ENCODE assay signal across 8 cellular contexts in the genomic region with DNA sequence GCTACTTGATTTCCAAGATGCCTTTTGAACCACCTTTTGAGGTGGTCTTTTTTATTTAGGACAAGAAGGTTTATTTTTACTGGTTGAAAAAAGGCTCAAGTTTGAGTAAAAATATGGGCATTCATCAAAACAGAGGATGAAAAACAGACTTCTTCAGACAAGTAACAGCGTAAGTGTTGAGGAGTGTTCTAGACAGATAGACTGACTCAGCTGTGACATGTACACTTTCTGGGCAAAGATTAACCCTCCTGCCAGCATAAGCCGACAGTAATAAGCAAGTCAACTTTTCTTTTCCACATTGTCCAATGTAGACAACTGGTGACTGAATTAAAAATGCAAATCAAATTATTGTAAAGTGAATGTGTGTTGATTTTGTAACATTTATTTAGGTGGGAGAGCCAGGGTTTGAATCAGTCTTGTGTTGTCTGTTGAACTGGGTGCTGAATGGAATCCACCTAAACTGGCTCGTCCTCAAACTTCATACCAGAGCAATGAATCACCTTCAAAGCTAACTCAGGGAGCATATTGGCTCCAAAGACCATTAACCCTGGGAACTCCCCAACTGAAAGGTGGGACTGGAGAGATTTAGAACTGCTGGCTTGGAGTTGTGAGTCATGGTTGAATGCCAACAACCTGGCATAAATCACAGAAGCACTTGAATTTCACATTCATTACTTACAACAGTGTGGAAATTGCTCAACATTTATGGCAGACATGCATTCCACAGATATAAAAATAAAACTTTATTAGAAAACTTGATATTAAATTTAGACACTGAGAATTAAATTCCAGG.
DNase-seq lines count a peak whose midpoint lies in the region; TF ChIP-seq lines count a peak whose summit lies in the region.

No MANE protein-coding gene starts in this region.

- no TSS peak for BruUV-seq in Calu3 (replicated peaks; lab: Mats Ljungman, UMichigan)

- CTCF ChIA-PET in Calu3 (lab: Charles Lee): interaction anchor here (0.6 to 1.0 kb wide), 2 partner anchors 9 to 38 kb away, joined by 3 to 4 read pairs; no protein-coding TSS in a partner anchor
- CTCF ChIA-PET in CD8-positive, alpha-beta memory T cell (lab: Charles Lee): interaction anchor here (1.1 kb wide), 1 partner anchor 53 kb away, joined by 3 read pairs; no protein-coding TSS in a partner anchor

- peaks cover 33% of the 10 kb centered on the region for H3K4me1 Mint-ChIP-seq in Calu3 (ENCODE audit: low read depth, unreplicated experiment)
- peaks cover 38% of the 10 kb centered on the region for H3K4me1 Mint-ChIP-seq in nephron
- H3K4me1 Mint-ChIP-seq in CD8-positive, alpha-beta memory T cell: no peaks in the 10 kb centered on the region

- TF ChIP-seq CTCF in Calu3 (IDR thresholded peaks at IDR 0.05; ENCODE audit: unreplicated experiment) (no peak), nephron (IDR thresholded peaks at IDR 0.05; ENCODE audit: unreplicated experiment in 3 of 3) (no peak)

- H3K27ac Mint-ChIP-seq in Calu3 (ENCODE audit: unreplicated experiment) (peak overlapping the region; percentile 72), nephron (peak overlapping the region; percentile 82 to 89 (median 87))
- H3K27ac Mint-ChIP-seq in CD8-positive, alpha-beta memory T cell: no peak overlapping the region

- H3K27ac ChIP-seq in epithelial cell of prostate: peak overlapping the region; percentile 99
- H3K27ac ChIP-seq in CD8-positive, alpha-beta memory T cell (ENCODE audit: low read depth, low read length): no peak overlapping the region

- DNase-seq in Calu3: peak; percentile 76
- DNase-seq in NCI-H2196 (lab: John Stamatoyannopoulos, UW; ENCODE audit: unreplicated experiment): peak; percentile 36
- peak; percentile 99 for DNase-seq in epithelial cell of prostate (ENCODE audit: low read depth, low spot score)
- no peak for DNase-seq in NCI-H82 treated with DMSO at 0.1 percent for 48 hours (lab: John Stamatoyannopoulos, UW; ENCODE audit: unreplicated experiment)
- DNase-seq in SK-N-DZ (ENCODE audit: low spot score): no peak
- no peak for DNase-seq in CD8-positive, alpha-beta memory T cell
- no peak for DNase-seq in stimulated activated CD4-positive, alpha-beta T cell treated with anti-CD3 and anti-CD28 coated beads, Interleukin-15, amount 100 ng/mL, for 24 hours

- H3K36me3 Mint-ChIP-seq in Calu3 (ENCODE audit: insufficient read depth, unreplicated experiment): peaks cover 28% of the 10 kb centered on the region
- no peaks in the 10 kb centered on the region for H3K36me3 Mint-ChIP-seq in nephron (ENCODE audit: low read depth)
- H3K36me3 Mint-ChIP-seq in CD8-positive, alpha-beta memory T cell: peaks cover 0 to 18% (median 0%) of the 10 kb centered on the region in 3 donors

- H3K4me1 ChIP-seq in CD8-positive, alpha-beta memory T cell (ENCODE audit: insufficient read depth, low read length): no peaks in the 10 kb centered on the region

- H3K36me3 ChIP-seq in CD8-positive, alpha-beta memory T cell (ENCODE audit: insufficient read depth, low read length): no peaks in the 10 kb centered on the region

- H3K27me3 Mint-ChIP-seq in Calu3 (ENCODE audit: unreplicated experiment): no peaks in the 10 kb centered on the region
- H3K27me3 Mint-ChIP-seq in nephron (ENCODE audit: low read depth): no peaks in the 10 kb centered on the region
- H3K27me3 Mint-ChIP-seq in CD8-positive, alpha-beta memory T cell: no peaks in the 10 kb centered on the region

- H3K27me3 ChIP-seq in CD8-positive, alpha-beta memory T cell (ENCODE audit: insufficient read depth, low read length, poor library complexity, severe bottlenecking): no peaks in the 10 kb centered on the region

- no peaks in the 10 kb centered on the region for H3K9me3 ChIP-seq in CD8-positive, alpha-beta memory T cell (ENCODE audit: low read length)

- H3K4me3 ChIP-seq in CD8-positive, alpha-beta memory T cell (ENCODE audit: low read length): no peak overlapping the region

- POLR2A ChIA-PET in CD8-positive, alpha-beta memory T cell (lab: Charles Lee): no interaction called here

- intact Hi-C loops in Calu3 (cut with micrococcal nuclease; ENCODE audit: unreplicated experiment): loop anchor here (2.0 kb wide), 1 partner anchor 80 kb away; no protein-coding TSS in a partner anchor

- H3K9me3 Mint-ChIP-seq in Calu3 (ENCODE audit: low read depth, unreplicated experiment) (peaks cover 3% of the 10 kb centered on the region), nephron (peaks cover 5% of the 10 kb centered on the region)
- H3K9me3 Mint-ChIP-seq in CD8-positive, alpha-beta memory T cell: peaks cover 0 to 11% (median 4%) of the 10 kb centered on the region in 5 donors

- H3K4me3 Mint-ChIP-seq in Calu3 (ENCODE audit: low read depth, unreplicated experiment): no peak overlapping the region
- no peak overlapping the region for H3K4me3 Mint-ChIP-seq in nephron
- H3K4me3 Mint-ChIP-seq in CD8-positive, alpha-beta memory T cell: no peak overlapping the region

Comparison
In these comparisons a context has a peak if more than half of its experiments do, and no peak if none do; other contexts are left out.
1. DNase-seq: peak in Calu3 (single experiment), NCI-H2196 (single experiment) and epithelial cell of prostate (single experiment); none in NCI-H82 treated with DMSO at 0.1 percent for 48 hours (single experiment), SK-N-DZ (single experiment), CD8-positive, alpha-beta memory T cell (0 of 5) and stimulated activated CD4-positive, alpha-beta T cell treated with anti-CD3 and anti-CD28 coated beads, Interleukin-15, amount 100 ng/mL, for 24 hours (single experiment).
2. H3K27ac Mint-ChIP-seq: peak in Calu3 (single experiment) and nephron (3 of 3); none in CD8-positive, alpha-beta memory T cell (0 of 8).